9 cellular contexts compared by ENCODE assay signal in genomic region chr1:158113759-158114127, GRCh38.
DNase-seq lines count a peak whose midpoint lies in the region; ATAC-seq and TF ChIP-seq lines count a peak whose summit lies in the region.
"Had no signal": no experiment of that assay in that cellular context is flagged by ENCODE, and none has a peak within 500 bp of the region (broad histone marks: within the 10 kb centered on the region; RNA-seq: fewer than 3 reads in every experiment).

No MANE protein-coding gene starts in this region.

- no peaks in the 10 kb centered on the region for H3K36me3 Mint-ChIP-seq in activated naive CD4-positive, alpha-beta T cell treated with anti-CD3 and anti-CD28 coated beads, Interleukin-2, amount 50 U/mL, for 24 hours
- H3K36me3 Mint-ChIP-seq in MCF 10A (ENCODE audit: insufficient read depth, unreplicated experiment) (no peaks in the 10 kb centered on the region), mesothelial cell of epicardium (peaks cover 2% of the 10 kb centered on the region), type B pancreatic cell (peaks cover 6% of the 10 kb centered on the region)

- no peak overlapping the region for H3K27ac Mint-ChIP-seq in activated naive CD4-positive, alpha-beta T cell treated with anti-CD3 and anti-CD28 coated beads, Interleukin-2, amount 50 U/mL, for 24 hours
- H3K27ac Mint-ChIP-seq in MCF 10A (ENCODE audit: low read depth, unreplicated experiment) (no peak overlapping the region), mesothelial cell of epicardium (peak overlapping the region; percentile 4), type B pancreatic cell (peak overlapping the region; percentile 22)

- TF ChIP-seq CTCF in MCF 10A (IDR thresholded peaks at IDR 0.05; ENCODE audit: unreplicated experiment) (no peak), mesothelial cell of epicardium (IDR thresholded peaks at IDR 0.05; ENCODE audit: unreplicated experiment) (no peak), type B pancreatic cell (conservative IDR thresholded peaks at IDR 0.05) (no peak)

- no peak for DNase-seq in activated naive CD4-positive, alpha-beta T cell treated with anti-CD3 and anti-CD28 coated beads, Interleukin-2, amount 50 U/mL, for 16 hours
- no peak for DNase-seq in MCF 10A (ENCODE audit: unreplicated experiment)
- no peak for DNase-seq in mesothelial cell of epicardium (ENCODE audit: low spot score in 2 of 2, unreplicated experiment in 2 of 2)
- DNase-seq in type B pancreatic cell (ENCODE audit: extremely low spot score, unreplicated experiment), result no peak
- no peak for DNase-seq in NCI-H446 (lab: John Stamatoyannopoulos, UW)
- DNase-seq in NCI-H1417 treated with DMSO at 0.1 percent for 48 hours (lab: John Stamatoyannopoulos, UW), result no peak
- DNase-seq: Kasumi-1 had no signal

- H3K27me3 Mint-ChIP-seq in activated naive CD4-positive, alpha-beta T cell treated with anti-CD3 and anti-CD28 coated beads, Interleukin-2, amount 50 U/mL, for 24 hours, result peaks cover 37% of the 10 kb centered on the region
- H3K27me3 Mint-ChIP-seq in MCF 10A (ENCODE audit: insufficient read depth, unreplicated experiment) (peaks cover 11% of the 10 kb centered on the region), mesothelial cell of epicardium (ENCODE audit: low read depth) (no peaks in the 10 kb centered on the region), type B pancreatic cell (peaks cover 39% of the 10 kb centered on the region)

- CTCF ChIA-PET in MCF 10A (lab: Yijun Ruan, JAX), result interaction anchor here (0.7 to 33.5 kb wide), 8 partner anchors 3 to 533 kb away, joined by 3 to 2587 read pairs (median 107); partner anchors contain the start of gene KIRREL1

- BruUV-seq in MCF 10A (replicated peaks; lab: Mats Ljungman, UMichigan), result no TSS peak

- intact Hi-C loops in MCF 10A (cut with micrococcal nuclease), result no loop called here

- H3K9me3 Mint-ChIP-seq in activated naive CD4-positive, alpha-beta T cell treated with anti-CD3 and anti-CD28 coated beads, Interleukin-2, amount 50 U/mL, for 24 hours, result no peaks in the 10 kb centered on the region
- H3K9me3 Mint-ChIP-seq in MCF 10A (ENCODE audit: unreplicated experiment) (no peaks in the 10 kb centered on the region), mesothelial cell of epicardium (peaks cover 7% of the 10 kb centered on the region), type B pancreatic cell (no peaks in the 10 kb centered on the region)

- POLR2A ChIA-PET in MCF 10A (lab: Yijun Ruan, JAX), result interaction anchor here (0.5 to 1.2 kb wide), 2 partner anchors 145 to 870 kb away, joined by 3 read pairs; no protein-coding TSS in a partner anchor

- peaks cover 18% of the 10 kb centered on the region for H3K4me1 Mint-ChIP-seq in activated naive CD4-positive, alpha-beta T cell treated with anti-CD3 and anti-CD28 coated beads, Interleukin-2, amount 50 U/mL, for 24 hours
- peaks cover 11% of the 10 kb centered on the region for H3K4me1 Mint-ChIP-seq in MCF 10A (ENCODE audit: insufficient read depth, unreplicated experiment)
- peaks cover 42% of the 10 kb centered on the region for H3K4me1 Mint-ChIP-seq in mesothelial cell of epicardium
- H3K4me1 Mint-ChIP-seq in type B pancreatic cell (ENCODE audit: unreplicated experiment), result peaks cover 35% of the 10 kb centered on the region

- H3K4me3 Mint-ChIP-seq in activated naive CD4-positive, alpha-beta T cell treated with anti-CD3 and anti-CD28 coated beads, Interleukin-2, amount 50 U/mL, for 24 hours, result peak overlapping the region; percentile 82
- H3K4me3 Mint-ChIP-seq in MCF 10A (ENCODE audit: unreplicated experiment) (peak overlapping the region; percentile 53), mesothelial cell of epicardium (peak overlapping the region; percentile 70), type B pancreatic cell (peak overlapping the region; percentile 85)

- no peak for ATAC-seq in GM21619 (IDR thresholded peaks at IDR 0.05; ENCODE audit: unreplicated experiment)

Comparison
In these comparisons a context has a peak if more than half of its experiments do, and no peak if none do; other contexts are left out.
1. H3K27ac Mint-ChIP-seq: peak in mesothelial cell of epicardium (single experiment) and type B pancreatic cell (single experiment); none in activated naive CD4-positive, alpha-beta T cell treated with anti-CD3 and anti-CD28 coated beads, Interleukin-2, amount 50 U/mL, for 24 hours (single experiment) and MCF 10A (single experiment).
2. Peak in every context shown above with its lines, with median percentiles within 50 percentile points of each other: H3K4me3 Mint-ChIP-seq.